In genomic region chr4:59869056-59869455, GRCh38 we compare ENCODE assay signal across 34 cellular contexts.
"Had no signal": no experiment of that assay in that cellular context is flagged by ENCODE, and none has a peak within 500 bp of the region (broad histone marks: within the 10 kb centered on the region; RNA-seq: fewer than 3 reads in every experiment).

No MANE protein-coding gene starts in this region.

- DNase-seq: activated B cell treated with CpG ODN at 0.5 μM for 24 hours; activated CD4-positive, alpha-beta memory T cell treated with anti-CD3 and anti-CD28 coated beads for 36 hours; activated CD4-positive, alpha-beta T cell treated with anti-CD3 and anti-CD28 coated beads for 4 hours; activated CD4-positive, alpha-beta T cell treated with anti-CD3 and anti-CD28 coated beads, Interleukin-2, amount 10 ng/mL, durations not matched to agents 24 days and 14 days; activated CD4-positive, alpha-beta T cell treated with anti-CD3 and anti-CD28 coated beads, Interleukin-2, amount 50 U/mL, for 1 hour; activated CD4-positive, alpha-beta T cell treated with anti-CD3 and anti-CD28 coated beads, Interleukin-2, amount 50 U/mL, for 4 hours; activated CD4-positive, CD25-positive, alpha-beta regulatory T cell treated with anti-CD3 and anti-CD28 coated beads, Interleukin-2, amount 50 U/mL, for 72 hours; activated CD8-positive, alpha-beta memory T cell treated with anti-CD3 and anti-CD28 coated beads, Interleukin-2, amount 50 U/mL, for 4 hours; activated CD8-positive, alpha-beta T cell treated with anti-CD3 and anti-CD28 coated beads for 36 hours; activated effector memory CD4-positive, alpha-beta T cell treated with Interleukin-2 at 50 U/mL for 16 hours; activated gamma-delta T cell treated with Interleukin-2 at 50 U/mL for 16 hours; activated naive CD4-positive, alpha-beta T cell; activated naive CD4-positive, alpha-beta T cell treated with anti-CD3 and anti-CD28 coated beads for 36 hours; activated naive CD4-positive, alpha-beta T cell treated with anti-CD3 and anti-CD28 coated beads, Interleukin-2, amount 50 U/mL, for 16 hours; activated naive CD8-positive, alpha-beta T cell treated with anti-CD3 and anti-CD28 coated beads for 36 hours; activated T-cell treated with anti-CD3 and anti-CD28 coated beads for 4 hours; activated T-cell treated with anti-CD3 and anti-CD28 coated beads, Interleukin-2, amount 50 U/mL, for 24 hours; activated T-cell treated with anti-CD3 and anti-CD28 coated beads, Interleukin-2, amount 50 U/mL, for 48 hours; adrenal gland; amniotic stem cell; aorta; body of pancreas; brain microvascular endothelial cell; cerebellar nuclear complex; T-helper 1 cell; T-helper 2 cell; T-helper 9 cell had no signal

- H3K4me3 Mint-ChIP-seq: activated B cell treated with CpG ODN at 0.5 μM for 24 hours; activated CD4-positive, alpha-beta memory T cell treated with anti-CD3 and anti-CD28 coated beads for 36 hours; activated CD4-positive, alpha-beta T cell treated with anti-CD3 and anti-CD28 coated beads, Interleukin-2, amount 10 ng/mL, durations not matched to agents 24 days and 14 days; activated CD8-positive, alpha-beta T cell treated with anti-CD3 and anti-CD28 coated beads for 36 hours; activated naive CD4-positive, alpha-beta T cell treated with anti-CD3 and anti-CD28 coated beads for 36 hours; activated naive CD8-positive, alpha-beta T cell treated with anti-CD3 and anti-CD28 coated beads for 36 hours; activated T-cell treated with anti-CD3 and anti-CD28 coated beads, Interleukin-2, amount 50 U/mL, for 24 hours; central memory CD8-positive, alpha-beta T cell; T-helper 1 cell treated with Interleukin-12 subunit alpha and Interleukin-12 subunit beta and Interleukin-4 antibody, amounts not matched to agents 30 μg/mL and 1 μg/mL, for 36 hours; T-helper 2 cell treated with Interferon-gamma antibody and Interleukin-4, amounts not matched to agents 5 μg/mL and 100 μg/mL, for 36 hours had no signal

- H3K4me1 Mint-ChIP-seq: activated B cell treated with CpG ODN at 0.5 μM for 24 hours; activated CD4-positive, alpha-beta T cell treated with anti-CD3 and anti-CD28 coated beads, Interleukin-2, amount 10 ng/mL, durations not matched to agents 24 days and 14 days; activated naive CD8-positive, alpha-beta T cell treated with anti-CD3 and anti-CD28 coated beads for 36 hours; central memory CD8-positive, alpha-beta T cell had no signal

- H3K27me3 Mint-ChIP-seq: activated B cell treated with CpG ODN at 0.5 μM for 24 hours; activated CD4-positive, alpha-beta memory T cell treated with anti-CD3 and anti-CD28 coated beads for 36 hours; activated CD4-positive, alpha-beta T cell treated with anti-CD3 and anti-CD28 coated beads, Interleukin-2, amount 10 ng/mL, durations not matched to agents 24 days and 14 days; activated CD8-positive, alpha-beta T cell treated with anti-CD3 and anti-CD28 coated beads for 36 hours; activated naive CD8-positive, alpha-beta T cell treated with anti-CD3 and anti-CD28 coated beads for 36 hours; activated T-cell treated with anti-CD3 and anti-CD28 coated beads, Interleukin-2, amount 50 U/mL, for 24 hours; central memory CD8-positive, alpha-beta T cell had no signal

- ATAC-seq: activated CD8-positive, alpha-beta T cell treated with anti-CD3 and anti-CD28 coated beads for 36 hours; activated naive CD4-positive, alpha-beta T cell treated with anti-CD3 and anti-CD28 coated beads, Interleukin-2, amount 50 U/mL, for 72 hours; body of pancreas had no signal

- H3K4me3 ChIP-seq: adrenal gland, body of pancreas, breast epithelium had no signal

- H3K9me3 Mint-ChIP-seq: activated CD4-positive, alpha-beta T cell treated with anti-CD3 and anti-CD28 coated beads, Interleukin-2, amount 10 ng/mL, durations not matched to agents 24 days and 14 days; activated naive CD8-positive, alpha-beta T cell treated with anti-CD3 and anti-CD28 coated beads for 36 hours had no signal

- H3K9me3 ChIP-seq: adrenal gland, body of pancreas, breast epithelium had no signal

- H3K36me3 Mint-ChIP-seq: activated CD4-positive, alpha-beta memory T cell treated with anti-CD3 and anti-CD28 coated beads for 36 hours; activated naive CD4-positive, alpha-beta T cell treated with anti-CD3 and anti-CD28 coated beads, Interleukin-2, amount 50 U/mL, for 72 hours; activated naive CD8-positive, alpha-beta T cell treated with anti-CD3 and anti-CD28 coated beads for 36 hours had no signal

- H3K36me3 ChIP-seq: adrenal gland, brain microvascular endothelial cell, breast epithelium had no signal

- H3K4me1 ChIP-seq: adrenal gland, body of pancreas, breast epithelium had no signal

- H3K27ac ChIP-seq: adrenal gland, body of pancreas, brain microvascular endothelial cell, breast epithelium, VCaP had no signal

- H3K27ac Mint-ChIP-seq: activated B cell treated with CpG ODN at 0.5 μM for 24 hours; activated CD4-positive, alpha-beta memory T cell treated with anti-CD3 and anti-CD28 coated beads for 36 hours; activated CD4-positive, alpha-beta T cell treated with anti-CD3 and anti-CD28 coated beads, Interleukin-2, amount 10 ng/mL, durations not matched to agents 24 days and 14 days; activated CD8-positive, alpha-beta T cell treated with anti-CD3 and anti-CD28 coated beads for 36 hours; activated naive CD4-positive, alpha-beta T cell treated with anti-CD3 and anti-CD28 coated beads for 36 hours; activated naive CD4-positive, alpha-beta T cell treated with anti-CD3 and anti-CD28 coated beads, Interleukin-2, amount 50 U/mL, for 72 hours; activated naive CD8-positive, alpha-beta T cell treated with anti-CD3 and anti-CD28 coated beads for 36 hours; activated T-cell treated with anti-CD3 and anti-CD28 coated beads, Interleukin-2, amount 50 U/mL, for 24 hours; activated T-helper 2 cell treated with anti-CD3 and anti-CD28 coated beads, Interferon-gamma antibody, Interleukin-2, Interleukin-4, amounts not matched to agents 10 μg/mL and 5 μg/mL and 100 μg/mL, durations not matched to agents 14 hours and 24 hours and 36 hours; T-helper 1 cell treated with Interleukin-12 subunit alpha and Interleukin-12 subunit beta and Interleukin-4 antibody, amounts not matched to agents 30 μg/mL and 1 μg/mL, for 36 hours; T-helper 2 cell treated with Interferon-gamma antibody and Interleukin-4, amounts not matched to agents 5 μg/mL and 100 μg/mL, for 36 hours had no signal

- H3K27me3 ChIP-seq: adrenal gland, body of pancreas, brain microvascular endothelial cell, breast epithelium had no signal
